ENCODE assay signal across 8 cellular contexts in genomic region chr22:33579448-33580093, GRCh38.
DNase-seq lines count a peak whose midpoint lies in the region; ATAC-seq and TF ChIP-seq lines count a peak whose summit lies in the region.

No MANE protein-coding gene starts in this region.

- peak; percentile 71 for TF ChIP-seq CTCF in BE2C (IDR thresholded peaks at IDR 0.05; ENCODE audit: low read depth, low read length)
- TF ChIP-seq CTCF in GM12875 (IDR thresholded peaks at IDR 0.05; ENCODE audit: borderline replicate concordance, insufficient read depth, low read depth, low read length) = peak; percentile 90
- TF ChIP-seq CTCF in cardiac muscle cell (IDR thresholded peaks at IDR 0.05; ENCODE audit: low read depth, low read length) = peak; percentile 95

- H3K4me1 Mint-ChIP-seq in activated T-cell treated with anti-CD3 and anti-CD28 coated beads, Interleukin-2, amount 50 U/mL, for 72 hours (ENCODE audit: low read depth) = no peaks in the 10 kb centered on the region

- H3K36me3 Mint-ChIP-seq in activated T-cell treated with anti-CD3 and anti-CD28 coated beads, Interleukin-2, amount 50 U/mL, for 72 hours (ENCODE audit: insufficient read depth in 2 of 2) = no peaks in the 10 kb centered on the region

- H3K4me3 ChIP-seq in BE2C (ENCODE audit: low read depth, low read length) (no peak overlapping the region), GM12875 (ENCODE audit: low read depth, low read length) (no peak overlapping the region), cardiac muscle cell (no peak overlapping the region)

- no peaks in the 10 kb centered on the region for H3K9me3 Mint-ChIP-seq in activated T-cell treated with anti-CD3 and anti-CD28 coated beads, Interleukin-2, amount 50 U/mL, for 72 hours

- H3K36me3 ChIP-seq in BE2C = no peaks in the 10 kb centered on the region
- no peaks in the 10 kb centered on the region for H3K36me3 ChIP-seq in cardiac muscle cell

- DNase-seq in BE2C (peak; percentile 33), NCI-H2029 treated with DMSO at 0.1 percent for 48 hours (lab: John Stamatoyannopoulos, UW) (peak; percentile 24), cardiac muscle cell (ENCODE audit: low read depth in 1 of 2, low spot score in 1 of 2) (peak; percentile 53 to 78), pons (ENCODE audit: low spot score) (peak; percentile 56)
- peak; percentile 33 to 55 for DNase-seq in activated T-cell treated with anti-CD3 and anti-CD28 coated beads, Interleukin-2, amount 50 U/mL, for 72 hours

- H3K4me1 ChIP-seq in BE2C = no peaks in the 10 kb centered on the region
- H3K4me1 ChIP-seq in cardiac muscle cell (ENCODE audit: low read depth) = peaks cover 15% of the 10 kb centered on the region

- no peak overlapping the region for H3K4me3 Mint-ChIP-seq in activated T-cell treated with anti-CD3 and anti-CD28 coated beads, Interleukin-2, amount 50 U/mL, for 72 hours

- no peaks in the 10 kb centered on the region for H3K27me3 Mint-ChIP-seq in activated T-cell treated with anti-CD3 and anti-CD28 coated beads, Interleukin-2, amount 50 U/mL, for 72 hours (ENCODE audit: low read depth)

- no peaks in the 10 kb centered on the region for H3K27me3 ChIP-seq in BE2C
- peaks cover 6% of the 10 kb centered on the region for H3K27me3 ChIP-seq in cardiac muscle cell

- H3K27ac ChIP-seq in cardiac muscle cell = no peak overlapping the region

- peaks cover 3% of the 10 kb centered on the region; the same call in 1 of the 2 replicates for H3K9me3 ChIP-seq in BE2C
- H3K9me3 ChIP-seq in cardiac muscle cell (ENCODE audit: low read depth) = no peaks in the 10 kb centered on the region

- peak; percentile 29 to 58 for ATAC-seq in activated T-cell treated with anti-CD3 and anti-CD28 coated beads, Interleukin-2, amount 50 U/mL, for 72 hours (replicated peaks in 1 of 2)
- ATAC-seq in GM21423 (IDR thresholded peaks at IDR 0.05; ENCODE audit: unreplicated experiment) = no peak
- no peak for ATAC-seq in GM21619 (IDR thresholded peaks at IDR 0.05; ENCODE audit: unreplicated experiment)

- H3K27ac Mint-ChIP-seq in activated T-cell treated with anti-CD3 and anti-CD28 coated beads, Interleukin-2, amount 50 U/mL, for 72 hours = no peak overlapping the region

Comparison
In these comparisons a context has a peak if more than half of its experiments do, and no peak if none do; other contexts are left out.
1. ATAC-seq: peak in activated T-cell treated with anti-CD3 and anti-CD28 coated beads, Interleukin-2, amount 50 U/mL, for 72 hours (2 of 2); none in GM21423 (single experiment) and GM21619 (single experiment).
2. Peak in every context shown above with its lines, with median percentiles within 50 percentile points of each other: DNase-seq and CTCF ChIP-seq.